Comparison of ENCODE assay signal across 16 cellular contexts in genomic region chr7:73844848-73845460, GRCh38. TPM values are rescaled to one million over a fixed set of nuclear protein-coding genes. Genes with fewer than 3 reads are reported as not detected.
DNase-seq lines count a peak whose midpoint lies in the region; ATAC-seq, FAIRE-seq and TF ChIP-seq lines count a peak whose summit lies in the region.
"Had no signal": no experiment of that assay in that cellular context is flagged by ENCODE, and none has a peak within 500 bp of the region (broad histone marks: within the 10 kb centered on the region; RNA-seq: fewer than 3 reads in every experiment).

No MANE protein-coding gene starts in this region.

- POLR2A ChIA-PET in MCF 10A (lab: Yijun Ruan, JAX) (interaction anchor here (0.6 to 1.4 kb wide), 4 partner anchors 15 to 109 kb away, joined by 3 to 7 read pairs (median 3); partner anchors contain the start of gene ABHD11), K562 (lab: Yijun Ruan, JAX) (interaction anchor here (0.6 to 0.7 kb wide), 2 partner anchors 62 to 105 kb away, joined by 3 read pairs; no protein-coding TSS in a partner anchor)

- no peak overlapping the region for H3K4me3 Mint-ChIP-seq in MCF 10A (ENCODE audit: unreplicated experiment)
- no peak overlapping the region for H3K4me3 Mint-ChIP-seq in activated T-helper 2 cell treated with anti-CD3 and anti-CD28 coated beads, Interferon-gamma antibody, Interleukin-2, Interleukin-4, amounts not matched to agents 10 μg/mL and 5 μg/mL and 100 μg/mL, durations not matched to agents 14 hours and 24 hours and 36 hours (ENCODE audit: low read depth)
- H3K4me3 Mint-ChIP-seq: central memory CD8-positive, alpha-beta T cell had no signal

- no peaks in the 10 kb centered on the region for H3K27me3 Mint-ChIP-seq in MCF 10A (ENCODE audit: insufficient read depth, unreplicated experiment)
- H3K27me3 Mint-ChIP-seq in activated T-helper 2 cell treated with anti-CD3 and anti-CD28 coated beads, Interferon-gamma antibody, Interleukin-2, Interleukin-4, amounts not matched to agents 10 μg/mL and 5 μg/mL and 100 μg/mL, durations not matched to agents 14 hours and 24 hours and 36 hours (ENCODE audit: low read depth), result peaks cover 20% of the 10 kb centered on the region

- peak overlapping the region; percentile 66 for H3K27ac Mint-ChIP-seq in MCF 10A (ENCODE audit: low read depth, unreplicated experiment)
- no peak overlapping the region for H3K27ac Mint-ChIP-seq in activated T-helper 2 cell treated with anti-CD3 and anti-CD28 coated beads, Interferon-gamma antibody, Interleukin-2, Interleukin-4, amounts not matched to agents 10 μg/mL and 5 μg/mL and 100 μg/mL, durations not matched to agents 14 hours and 24 hours and 36 hours

- H2AFZ ChIP-seq in K562 (ENCODE audit: low read depth, low read length) (no peak overlapping the region), keratinocyte (ENCODE audit: control insufficient read depth, low read length) (no peak overlapping the region)

- no peaks in the 10 kb centered on the region for H3K36me3 Mint-ChIP-seq in MCF 10A (ENCODE audit: insufficient read depth, unreplicated experiment)
- H3K36me3 Mint-ChIP-seq in activated T-helper 2 cell treated with anti-CD3 and anti-CD28 coated beads, Interferon-gamma antibody, Interleukin-2, Interleukin-4, amounts not matched to agents 10 μg/mL and 5 μg/mL and 100 μg/mL, durations not matched to agents 14 hours and 24 hours and 36 hours (ENCODE audit: low read depth), result no peaks in the 10 kb centered on the region

- peak; percentile 57 for DNase-seq in MCF 10A (ENCODE audit: unreplicated experiment)
- no peak for DNase-seq in breast epithelium (ENCODE audit: low spot score in 2 of 2)
- no peak for DNase-seq in K562 (ENCODE audit: extremely low read depth in 1 of 4, low spot score in 3 of 4)
- no peak for DNase-seq in keratinocyte (ENCODE audit: low read depth, low spot score)
- no peak for DNase-seq in activated CD8-positive, alpha-beta memory T cell treated with anti-CD3 and anti-CD28 coated beads for 24 hours
- DNase-seq in NK-92 treated with Interleukin-12 subunit alpha and Interleukin-12 subunit beta, amount 100 ng/mL, for 24 hours (lab: John Stamatoyannopoulos, UW), result no peak
- DNase-seq in Right ventricle myocardium superior, result no peak
- no peak for DNase-seq in activated T-helper 2 cell treated with anti-CD3 and anti-CD28 coated beads, Interferon-gamma antibody, Interleukin-2, Interleukin-4, amounts not matched to agents 10 μg/mL and 5 μg/mL and 100 μg/mL, durations not matched to agents 14 hours and 24 hours and 36 hours (ENCODE audit: low spot score)
- DNase-seq: activated CD4-positive, alpha-beta T cell treated with anti-CD3 and anti-CD28 coated beads, Interleukin-2, amount 50 U/mL, for 48 hours; activated gamma-delta T cell; esophagus squamous epithelium; NCI-H1417 treated with DMSO at 0.1 percent for 48 hours had no signal

- no peaks in the 10 kb centered on the region for H3K9me3 Mint-ChIP-seq in MCF 10A (ENCODE audit: unreplicated experiment)
- H3K9me3 Mint-ChIP-seq in activated T-helper 2 cell treated with anti-CD3 and anti-CD28 coated beads, Interferon-gamma antibody, Interleukin-2, Interleukin-4, amounts not matched to agents 10 μg/mL and 5 μg/mL and 100 μg/mL, durations not matched to agents 14 hours and 24 hours and 36 hours, result no peaks in the 10 kb centered on the region
- H3K9me3 Mint-ChIP-seq: central memory CD8-positive, alpha-beta T cell had no signal

- H3K9ac ChIP-seq in K562 (ENCODE audit: insufficient read depth in 1 of 2, low read depth in 2 of 2, low read length in 2 of 2), result no peak overlapping the region
- peak overlapping the region; percentile 37 for H3K9ac ChIP-seq in keratinocyte (ENCODE audit: control insufficient read depth, extremely low read depth, insufficient read depth, low read length)

- WGBS in K562 (ENCODE audit: insufficient coverage, low coverage, missing lambda C conversion rate), result 61% methylated on average over 13 of the region's 13 CpGs

- peak overlapping the region in 1 of 2 donors; percentile 63 for H3K27ac ChIP-seq in breast epithelium
- no peak overlapping the region for H3K27ac ChIP-seq in K562 (ENCODE audit: extremely low read depth, low read depth, low read length)
- H3K27ac ChIP-seq in keratinocyte (ENCODE audit: control insufficient read depth, insufficient read depth, low read length), result peak overlapping the region; percentile 40
- H3K27ac ChIP-seq: esophagus squamous epithelium had no signal

- H3K79me2 ChIP-seq in K562 (ENCODE audit: control insufficient read depth, insufficient read depth, low read length) (no peaks in the 10 kb centered on the region), keratinocyte (ENCODE audit: control insufficient read depth, insufficient read depth, low read length) (no peaks in the 10 kb centered on the region)

- H3K4me1 Mint-ChIP-seq in MCF 10A (ENCODE audit: insufficient read depth, unreplicated experiment), result peaks cover 29% of the 10 kb centered on the region
- H3K4me1 Mint-ChIP-seq in activated T-helper 2 cell treated with anti-CD3 and anti-CD28 coated beads, Interferon-gamma antibody, Interleukin-2, Interleukin-4, amounts not matched to agents 10 μg/mL and 5 μg/mL and 100 μg/mL, durations not matched to agents 14 hours and 24 hours and 36 hours (ENCODE audit: low read depth), result peaks cover 14% of the 10 kb centered on the region
- H3K4me1 Mint-ChIP-seq: central memory CD8-positive, alpha-beta T cell had no signal

- H3K4me1 ChIP-seq in breast epithelium (no peaks in the 10 kb centered on the region), K562 (replicated peaks in 1 of 2; ENCODE audit: control insufficient read depth in 2 of 2, insufficient read depth in 2 of 2, low read length in 2 of 2) (peaks cover 9 to 34% of the 10 kb centered on the region in 2 experiments), keratinocyte (ENCODE audit: control insufficient read depth, extremely low read depth, insufficient read depth, low read length) (peaks cover 47% of the 10 kb centered on the region)

- no TSS peak for BruUV-seq in MCF 10A (replicated peaks; lab: Mats Ljungman, UMichigan)
- no TSS peak for BruUV-seq in K562 (replicated peaks; lab: Mats Ljungman, UMichigan)

- dilution Hi-C loops in keratinocyte (cut with MboI; ENCODE audit: extremely low pct_ligation_motif_present, low sequenced_read_pairs), result no loop called here

- CTCF ChIA-PET in MCF 10A (lab: Yijun Ruan, JAX), result interaction anchor here (0.6 to 1.5 kb wide), 6 partner anchors 10 to 239 kb away, joined by 3 to 5 read pairs (median 4); no protein-coding TSS in a partner anchor
- CTCF ChIA-PET in K562 (lab: Yijun Ruan, JAX; ENCODE audit: low intra/inter-chr PET ratio), result no interaction called here

- H3K4me2 ChIP-seq in K562 (ENCODE audit: insufficient read depth, low read length), result no peak overlapping the region
- H3K4me2 ChIP-seq in keratinocyte (ENCODE audit: control insufficient read depth, extremely low read depth, insufficient read depth, low read depth, low read length), result peak overlapping the region; percentile 48

- TF ChIP-seq CTCF in MCF 10A (IDR thresholded peaks at IDR 0.05; ENCODE audit: unreplicated experiment) (no peak), breast epithelium (IDR thresholded peaks at IDR 0.05) (no peak), K562 (IDR thresholded peaks at IDR 0.05 in 2 of 3, conservative IDR thresholded peaks at IDR 0.05 in 1 of 3; ENCODE audit: insufficient read depth in 2 of 3, low read depth in 1 of 3, low read length in 3 of 3) (no peak), keratinocyte (optimal IDR thresholded peaks at IDR 0.05 in 1 of 3, IDR thresholded peaks at IDR 0.05 in 1 of 3, conservative IDR thresholded peaks at IDR 0.05 in 1 of 3; ENCODE audit: extremely low read depth in 1 of 3, insufficient read depth in 2 of 3, low read length in 3 of 3) (no peak)

- intact Hi-C loops in MCF 10A (cut with micrococcal nuclease) (no loop called here), breast epithelium (cut with DNase I; ENCODE audit: low total_unique reads) (loop anchor here (10.0 kb wide), 1 partner anchor 240 kb away; no protein-coding TSS in a partner anchor), K562 (cut with micrococcal nuclease) (no loop called here), Right ventricle myocardium superior (cut with DNase I) (no loop called here)
- intact Hi-C loops in activated T-helper 2 cell treated with anti-CD3 and anti-CD28 coated beads, Interferon-gamma antibody, Interleukin-2, Interleukin-4, amounts not matched to agents 10 μg/mL and 5 μg/mL and 100 μg/mL, durations not matched to agents 14 hours and 24 hours and 36 hours (cut with micrococcal nuclease), result no loop called here

- no peak for FAIRE-seq in K562 (lab: Jason Lieb, UNC)
- FAIRE-seq in keratinocyte (lab: Jason Lieb, UNC), result no peak

- no peak overlapping the region for H3K4me3 ChIP-seq in breast epithelium
- H3K4me3 ChIP-seq in K562, result no peak overlapping the region
- no peak overlapping the region for H3K4me3 ChIP-seq in keratinocyte (ENCODE audit: control insufficient read depth in 2 of 3, extremely low read depth in 1 of 3, insufficient read depth in 2 of 3, low read depth in 1 of 3, low read length in 3 of 3)
- H3K4me3 ChIP-seq: esophagus squamous epithelium, testis had no signal

- H4K20me1 ChIP-seq in K562 (replicated peaks; ENCODE audit: control insufficient read depth, insufficient read depth, low read length) (no peaks in the 10 kb centered on the region), keratinocyte (ENCODE audit: control insufficient read depth, extremely low read depth, insufficient read depth, low read length) (no peaks in the 10 kb centered on the region)

- in situ Hi-C loops in K562 (cut with MboI), result no loop called here

- H3K36me3 ChIP-seq in breast epithelium (no peaks in the 10 kb centered on the region), K562 (ENCODE audit: control insufficient read depth, insufficient read depth, low read length) (no peaks in the 10 kb centered on the region), keratinocyte (ENCODE audit: control insufficient read depth in 2 of 2, extremely low read depth in 1 of 2, insufficient read depth in 2 of 2, low read length in 2 of 2) (peaks cover 0 to 3% of the 10 kb centered on the region in 2 experiments)
- H3K36me3 ChIP-seq: esophagus squamous epithelium had no signal

- H3K9me3 ChIP-seq in breast epithelium, result no peaks in the 10 kb centered on the region
- H3K9me3 ChIP-seq in K562 (replicated peaks; ENCODE audit: control insufficient read depth, insufficient read depth, low read depth, low read length), result no peaks in the 10 kb centered on the region
- no peaks in the 10 kb centered on the region for H3K9me3 ChIP-seq in keratinocyte (ENCODE audit: control insufficient read depth, low read depth, low read length)
- H3K9me3 ChIP-seq: esophagus squamous epithelium, testis had no signal

- H3K27me3 ChIP-seq in breast epithelium (no peaks in the 10 kb centered on the region), K562 (ENCODE audit: control insufficient read depth in 2 of 2, insufficient read depth in 2 of 2, low read length in 2 of 2) (no peaks in the 10 kb centered on the region), keratinocyte (ENCODE audit: control insufficient read depth, extremely low read depth, insufficient read depth, low read length) (no peaks in the 10 kb centered on the region)
- H3K27me3 ChIP-seq: esophagus squamous epithelium, testis had no signal

- no peak for TF ChIP-seq EP300 in K562 (IDR thresholded peaks at IDR 0.05; ENCODE audit: low read length)

- ATAC-seq in K562 (no peak), Right ventricle myocardium superior (ENCODE audit: poor library complexity) (no peak)

- TF ChIP-seq RAD21 in K562 (CRISPR knock-in tag; conservative IDR thresholded peaks at IDR 0.05 in 1 of 2, IDR thresholded peaks at IDR 0.05 in 1 of 2), result no peak

- H3K9me1 ChIP-seq in K562 (ENCODE audit: control insufficient read depth, insufficient read depth, low read length), result no peaks in the 10 kb centered on the region
- no peaks in the 10 kb centered on the region for H3K9me1 ChIP-seq in keratinocyte (ENCODE audit: control insufficient read depth, extremely low read depth, insufficient read depth, low read length)

- TF ChIP-seq POLR2A in breast epithelium (IDR thresholded peaks at IDR 0.05) (no peak), K562 (conservative IDR thresholded peaks at IDR 0.05) (no peak)

RNA-seq across cellular contexts. Expression of gene METTL27, which starts 2.6 kb away (rescaled TPM):
- total RNA-seq in MCF 10A (2022), result 4.4 and 7.3 TPM in 2 replicates
- 10 to 100 TPM in 1 of 3 donors, 1 to 10 TPM in 2; 1.6 to 10.6 (median 7.0) TPM for total RNA-seq in breast epithelium
- 1.9 and 4.9 TPM in 2 replicates for total RNA-seq in K562 (2011; cell fraction: chromatin; rRNA removed; ENCODE audit: low replicate concordance)
- total RNA-seq in K562 (2011; cell fraction: nucleolus; rRNA removed), result 3.6 and 4.8 TPM in 2 replicates
- 2.0 and 5.0 TPM in 2 replicates for total RNA-seq in K562 (2011; cell fraction: nucleoplasm; rRNA removed)
- total RNA-seq in K562 (2014; rRNA removed), result 0.32 and 0.94 TPM in 2 replicates
- total RNA-seq in K562 (2014; rRNA removed; fragmentation: Illumina TruSeq; extraction: Trizol), result not detected in 2 replicates
- total RNA-seq in K562 (2015; rRNA removed; fragmentation: Illumina TruSeq; extraction: Trizol), result not detected in 2 replicates
- 0.42 and 0.73 TPM in 2 replicates for total RNA-seq in K562 (2021)
- polyA plus RNA-seq in K562 (2011; rRNA removed), result 0.33 and 0.49 TPM in 2 replicates
- polyA plus RNA-seq in K562 (2011; cell fraction: cytosol; rRNA removed), result 0.59 and 1.3 TPM in 2 replicates
- 1.4 and 3.9 TPM in 2 replicates for polyA plus RNA-seq in K562 (2011; cell fraction: nucleus; rRNA removed)
- 0.25 and 0.58 TPM in 2 replicates for polyA plus RNA-seq in K562 (2012)
- 0.69 TPM in 1 of 2 replicates, not detected in the other for polyA plus RNA-seq in K562 (2014; fragmentation: Illumina TruSeq; extraction: Trizol)
- polyA plus RNA-seq in K562 (2014; fragmentation: Nextera tagmentation; extraction: Ambion mirVana), result under 1 TPM in 1 of 2 experiments, not detected in 1; 0.08 TPM
- polyA plus RNA-seq in K562 (2014; rRNA removed), result 0.35 and 0.82 TPM in 2 replicates
- 0.53 and 1.1 TPM in 2 replicates for polyA minus RNA-seq in K562 (2011; rRNA and poly(A)+ RNA removed)
- polyA minus RNA-seq in K562 (2011; cell fraction: cytosol; rRNA and poly(A)+ RNA removed), result not detected in 2 replicates
- 1.6 and 1.9 TPM in 2 replicates for polyA minus RNA-seq in K562 (2011; cell fraction: nucleus; rRNA and poly(A)+ RNA removed)
- polyA plus RNA-seq in keratinocyte, result 0.90 to 1.4 TPM (median 0.97 TPM) in 3 replicates
- not detected for polyA plus RNA-seq in keratinocyte (2011; ENCODE audit: low read depth)
- polyA plus RNA-seq in keratinocyte (2011; cell fraction: cytosol; rRNA removed), result 0.29 and 1.1 TPM in 2 replicates
- polyA plus RNA-seq in keratinocyte (2011; cell fraction: nucleus; rRNA removed), result 1.5 and 1.8 TPM in 2 replicates
- polyA plus RNA-seq in keratinocyte (2012; ENCODE audit: low replicate concordance), result 0.90 and 2.2 TPM in 2 replicates
- polyA minus RNA-seq in keratinocyte, result 0.69 to 1.2 TPM (median 1.2 TPM) in 3 replicates
- polyA minus RNA-seq in keratinocyte (2011; cell fraction: cytosol; rRNA and poly(A)+ RNA removed), result not detected
- 1.1 and 1.3 TPM in 2 replicates for polyA minus RNA-seq in keratinocyte (2011; cell fraction: nucleus; rRNA and poly(A)+ RNA removed)
- 0.43 TPM for total RNA-seq in Right ventricle myocardium superior
- total RNA-seq in activated T-helper 2 cell treated with anti-CD3 and anti-CD28 coated beads, Interferon-gamma antibody, Interleukin-2, Interleukin-4, amounts not matched to agents 10 μg/mL and 5 μg/mL and 100 μg/mL, durations not matched to agents 14 hours and 24 hours and 36 hours, result 0.90 and 0.94 TPM in 2 replicates

RNA-seq across cellular contexts. Expression of gene CLDN4, which starts 14.2 kb away (rescaled TPM):
- total RNA-seq in MCF 10A (2022) (0.22 and 0.28 TPM in 2 replicates), breast epithelium (100 to 1,000 TPM in 2 of 3 donors, 1 to 10 TPM in 1; 3.8 to 379 (median 143) TPM), K562 (2014; rRNA removed) (0.05 and 0.08 TPM in 2 replicates), K562 (2014; rRNA removed; fragmentation: Illumina TruSeq; extraction: Trizol) (0.06 TPM in 1 of 2 replicates, not detected in the other), K562 (2015; rRNA removed; fragmentation: Illumina TruSeq; extraction: Trizol) (0.04 and 0.07 TPM in 2 replicates), K562 (2021) (0.60 and 0.63 TPM in 2 replicates), Right ventricle myocardium superior (0.11 TPM)
- total RNA-seq in K562 (2011; cell fraction: chromatin; rRNA removed; ENCODE audit: low replicate concordance), result 1.8 and 2.6 TPM in 2 replicates
- total RNA-seq in K562 (2011; cell fraction: nucleolus; rRNA removed), result 0.66 and 1.0 TPM in 2 replicates
- total RNA-seq in K562 (2011; cell fraction: nucleoplasm; rRNA removed), result 2.3 and 2.8 TPM in 2 replicates
- polyA plus RNA-seq in K562 (2011; rRNA removed) (0.06 and 0.37 TPM in 2 replicates), K562 (2014; fragmentation: Illumina TruSeq; extraction: Trizol) (0.10 and 0.21 TPM in 2 replicates), K562 (2014; fragmentation: Nextera tagmentation; extraction: Ambion mirVana) (not detected), K562 (2014; rRNA removed) (0.05 and 0.13 TPM in 2 replicates), keratinocyte (7.2 to 14.8 TPM (median 13.7 TPM) in 3 replicates)
- polyA plus RNA-seq in K562 (2011; cell fraction: cytosol; rRNA removed), result 0.18 TPM in 2 replicates
- polyA plus RNA-seq in K562 (2011; cell fraction: nucleus; rRNA removed), result 0.16 and 0.48 TPM in 2 replicates
- polyA plus RNA-seq in K562 (2012), result 0.13 and 0.25 TPM in 2 replicates
- polyA minus RNA-seq in K562 (2011; rRNA and poly(A)+ RNA removed), result 0.07 and 0.66 TPM in 2 replicates
- polyA minus RNA-seq in K562 (2011; cell fraction: cytosol; rRNA and poly(A)+ RNA removed), result 0.67 TPM in 1 of 2 replicates, not detected in the other
- polyA minus RNA-seq in K562 (2011; cell fraction: nucleus; rRNA and poly(A)+ RNA removed), result 0.27 TPM in 1 of 2 replicates, not detected in the other
- 69.0 TPM for polyA plus RNA-seq in keratinocyte (2011; ENCODE audit: low read depth)
- polyA plus RNA-seq in keratinocyte (2011; cell fraction: cytosol; rRNA removed), result 5.5 and 5.8 TPM in 2 replicates
- 34.2 and 53.7 TPM in 2 replicates for polyA plus RNA-seq in keratinocyte (2011; cell fraction: nucleus; rRNA removed)
- polyA plus RNA-seq in keratinocyte (2012; ENCODE audit: low replicate concordance), result 15.7 and 440 TPM in 2 replicates
- 7.8 to 16.4 TPM (median 9.5 TPM) in 3 replicates for polyA minus RNA-seq in keratinocyte
- 21.9 TPM for polyA minus RNA-seq in keratinocyte (2011; cell fraction: cytosol; rRNA and poly(A)+ RNA removed)
- polyA minus RNA-seq in keratinocyte (2011; cell fraction: nucleus; rRNA and poly(A)+ RNA removed), result 22.1 and 37.5 TPM in 2 replicates
- total RNA-seq in activated T-helper 2 cell treated with anti-CD3 and anti-CD28 coated beads, Interferon-gamma antibody, Interleukin-2, Interleukin-4, amounts not matched to agents 10 μg/mL and 5 μg/mL and 100 μg/mL, durations not matched to agents 14 hours and 24 hours and 36 hours, result not detected in 2 replicates
- total RNA-seq: skeletal muscle tissue; T-helper 1 cell treated with Interleukin-12 subunit alpha and Interleukin-12 subunit beta and Interleukin-4 antibody, amounts not matched to agents 30 ng/mL and 1 ng/mL, for 36 hours had no signal

RNA-seq across cellular contexts. Expression of gene TMEM270, which starts 16.0 kb away (rescaled TPM):
- total RNA-seq in MCF 10A (2022) (not detected in 2 replicates), breast epithelium (not detected), K562 (2014; rRNA removed) (not detected in 2 replicates), K562 (2014; rRNA removed; fragmentation: Illumina TruSeq; extraction: Trizol) (not detected in 2 replicates), K562 (2015; rRNA removed; fragmentation: Illumina TruSeq; extraction: Trizol) (not detected in 2 replicates), K562 (2021) (not detected in 2 replicates), Right ventricle myocardium superior (not detected)
- not detected in 2 replicates for total RNA-seq in K562 (2011; cell fraction: chromatin; rRNA removed; ENCODE audit: low replicate concordance)
- total RNA-seq in K562 (2011; cell fraction: nucleolus; rRNA removed), result not detected in 2 replicates
- not detected in 2 replicates for total RNA-seq in K562 (2011; cell fraction: nucleoplasm; rRNA removed)
- polyA plus RNA-seq in K562 (2011; rRNA removed) (not detected in 2 replicates), K562 (2014; fragmentation: Illumina TruSeq; extraction: Trizol) (not detected in 2 replicates), K562 (2014; fragmentation: Nextera tagmentation; extraction: Ambion mirVana) (not detected), K562 (2014; rRNA removed) (not detected in 2 replicates), keratinocyte (not detected in 3 replicates)
- polyA plus RNA-seq in K562 (2011; cell fraction: cytosol; rRNA removed), result not detected in 2 replicates
- polyA plus RNA-seq in K562 (2011; cell fraction: nucleus; rRNA removed), result not detected in 2 replicates
- polyA plus RNA-seq in K562 (2012), result not detected in 2 replicates
- polyA minus RNA-seq in K562 (2011; rRNA and poly(A)+ RNA removed), result not detected in 2 replicates
- polyA minus RNA-seq in K562 (2011; cell fraction: cytosol; rRNA and poly(A)+ RNA removed), result not detected in 2 replicates
- not detected in 2 replicates for polyA minus RNA-seq in K562 (2011; cell fraction: nucleus; rRNA and poly(A)+ RNA removed)
- not detected for polyA plus RNA-seq in keratinocyte (2011; ENCODE audit: low read depth)
- not detected in 2 replicates for polyA plus RNA-seq in keratinocyte (2011; cell fraction: cytosol; rRNA removed)
- polyA plus RNA-seq in keratinocyte (2011; cell fraction: nucleus; rRNA removed), result not detected in 2 replicates
- not detected in 2 replicates for polyA plus RNA-seq in keratinocyte (2012; ENCODE audit: low replicate concordance)
- not detected in 3 replicates for polyA minus RNA-seq in keratinocyte
- not detected for polyA minus RNA-seq in keratinocyte (2011; cell fraction: cytosol; rRNA and poly(A)+ RNA removed)
- polyA minus RNA-seq in keratinocyte (2011; cell fraction: nucleus; rRNA and poly(A)+ RNA removed), result not detected in 2 replicates
- total RNA-seq in activated T-helper 2 cell treated with anti-CD3 and anti-CD28 coated beads, Interferon-gamma antibody, Interleukin-2, Interleukin-4, amounts not matched to agents 10 μg/mL and 5 μg/mL and 100 μg/mL, durations not matched to agents 14 hours and 24 hours and 36 hours, result not detected in 2 replicates
- total RNA-seq: esophagus squamous epithelium; skeletal muscle tissue; T-helper 1 cell treated with Interleukin-12 subunit alpha and Interleukin-12 subunit beta and Interleukin-4 antibody, amounts not matched to agents 30 ng/mL and 1 ng/mL, for 36 hours had no signal
